In the genomic region with DNA sequence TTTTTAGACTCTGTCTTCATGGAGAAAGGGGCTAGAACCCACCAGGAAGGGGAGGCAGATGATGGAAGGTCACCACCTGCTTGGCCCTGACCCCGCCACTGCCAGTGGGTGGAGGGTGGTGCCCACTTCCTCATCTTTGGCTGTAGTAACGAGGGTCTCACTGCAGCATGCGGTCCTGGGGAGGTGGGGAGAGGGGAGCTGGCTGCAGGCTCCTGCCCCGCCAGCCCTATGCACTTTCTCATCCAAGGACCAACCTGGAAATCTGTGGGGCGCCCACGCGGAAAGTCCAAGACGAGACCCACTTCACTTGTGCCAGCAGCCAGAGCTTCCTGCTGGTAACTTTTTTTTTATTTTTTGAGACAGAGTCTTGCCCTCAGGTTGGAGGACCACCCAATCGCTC, we compare ENCODE assay signal across 29 cellular contexts.
"Had no signal": no experiment of that assay in that cellular context is flagged by ENCODE, and none has a peak within 500 bp of the region (broad histone marks: within the 10 kb centered on the region; RNA-seq: fewer than 3 reads in every experiment).

No MANE protein-coding gene starts in this region.

- ATAC-seq: left lung; mucosa of descending colon; natural killer cell treated with Interleukin-12 subunit alpha and Interleukin-12 subunit beta and Interleukin-15 and Interleukin-18, amount 100 ng/mL, for 72 hours; pancreas; sciatic nerve; stimulated activated effector memory CD8-positive, alpha-beta T cell treated with anti-CD3 and anti-CD28 coated beads, Interleukin-12 subunit alpha, Interleukin-12 subunit beta, amount 100 ng/mL, for 72 hours had no signal

- H3K9me3 ChIP-seq: esophagus squamous epithelium, left lung, mucosa of descending colon, neutrophil, pancreas, thoracic aorta, tibial nerve, vagina had no signal

- H3K9me3 Mint-ChIP-seq: mesothelial cell of epicardium; naive B cell; natural killer cell treated with Interleukin-12 subunit alpha and Interleukin-12 subunit beta and Interleukin-15 and Interleukin-18, amount 100 ng/mL, for 72 hours; neural crest cell; stimulated activated effector memory CD8-positive, alpha-beta T cell treated with anti-CD3 and anti-CD28 coated beads, Interleukin-12 subunit alpha, Interleukin-12 subunit beta, amount 100 ng/mL, for 72 hours; stimulated activated naive CD8-positive, alpha-beta T cell treated with anti-CD3 and anti-CD28 coated beads, Interleukin-15, Interleukin-2, amounts not matched to agents 100 ng/mL and 50 ng/mL, for 24 hours had no signal

- H3K4me3 ChIP-seq: coronary artery, esophagus squamous epithelium, left lung, mucosa of descending colon, pancreas, smooth muscle cell, thoracic aorta, tibial nerve, vagina had no signal

- H3K27me3 ChIP-seq: esophagus squamous epithelium, left lung, neutrophil, pancreas, tibial nerve, vagina had no signal

- DNase-seq: dermis blood vessel endothelial cell; effector memory CD4-positive, alpha-beta T cell; erythroblast; esophagus squamous epithelium; foreskin melanocyte; hypothalamus; immature natural killer cell; mesenchymal stem cell; mucosa of descending colon; naive B cell; stimulated activated CD4-positive, alpha-beta T cell treated with anti-CD3 and anti-CD28 coated beads, Interleukin-2, amount 100 ng/mL, for 24 hours; stimulated activated CD4-positive, alpha-beta T cell treated with anti-CD3 and anti-CD28 coated beads, Interleukin-4, amount 100 ng/mL, for 24 hours had no signal

- H3K27ac Mint-ChIP-seq: immature natural killer cell; mesothelial cell of epicardium; natural killer cell treated with Interleukin-12 subunit alpha and Interleukin-12 subunit beta and Interleukin-15 and Interleukin-18, amount 100 ng/mL, for 72 hours; progenitor cell of endocrine pancreas; stimulated activated effector memory CD8-positive, alpha-beta T cell treated with anti-CD3 and anti-CD28 coated beads, Interleukin-12 subunit alpha, Interleukin-12 subunit beta, amount 100 ng/mL, for 72 hours; stimulated activated naive CD8-positive, alpha-beta T cell treated with anti-CD3 and anti-CD28 coated beads, Interleukin-15, Interleukin-2, amounts not matched to agents 100 ng/mL and 50 ng/mL, for 24 hours had no signal

- H3K27ac ChIP-seq: coronary artery, esophagus squamous epithelium, left lung, neutrophil, pancreas, thoracic aorta, tibial nerve, vagina had no signal

- FAIRE-seq: endometrium, keratinocyte, pancreas had no signal

- H3K36me3 Mint-ChIP-seq: natural killer cell treated with Interleukin-12 subunit alpha and Interleukin-12 subunit beta and Interleukin-15 and Interleukin-18, amount 100 ng/mL, for 72 hours had no signal

- H3K27me3 Mint-ChIP-seq: naive B cell; natural killer cell treated with Interleukin-12 subunit alpha and Interleukin-12 subunit beta and Interleukin-15 and Interleukin-18, amount 100 ng/mL, for 72 hours; progenitor cell of endocrine pancreas; stimulated activated naive CD8-positive, alpha-beta T cell treated with anti-CD3 and anti-CD28 coated beads, Interleukin-15, Interleukin-2, amounts not matched to agents 100 ng/mL and 50 ng/mL, for 24 hours had no signal

- H3K4me2 ChIP-seq: smooth muscle cell had no signal

- H3K4me3 Mint-ChIP-seq: immature natural killer cell; mesothelial cell of epicardium; naive B cell; natural killer cell treated with Interleukin-12 subunit alpha and Interleukin-12 subunit beta and Interleukin-15 and Interleukin-18, amount 100 ng/mL, for 72 hours; neural crest cell; stimulated activated effector memory CD8-positive, alpha-beta T cell treated with anti-CD3 and anti-CD28 coated beads, Interleukin-12 subunit alpha, Interleukin-12 subunit beta, amount 100 ng/mL, for 72 hours; stimulated activated naive CD8-positive, alpha-beta T cell treated with anti-CD3 and anti-CD28 coated beads, Interleukin-15, Interleukin-2, amounts not matched to agents 100 ng/mL and 50 ng/mL, for 24 hours had no signal
